8 cellular contexts compared by ENCODE assay signal in the genomic region with DNA sequence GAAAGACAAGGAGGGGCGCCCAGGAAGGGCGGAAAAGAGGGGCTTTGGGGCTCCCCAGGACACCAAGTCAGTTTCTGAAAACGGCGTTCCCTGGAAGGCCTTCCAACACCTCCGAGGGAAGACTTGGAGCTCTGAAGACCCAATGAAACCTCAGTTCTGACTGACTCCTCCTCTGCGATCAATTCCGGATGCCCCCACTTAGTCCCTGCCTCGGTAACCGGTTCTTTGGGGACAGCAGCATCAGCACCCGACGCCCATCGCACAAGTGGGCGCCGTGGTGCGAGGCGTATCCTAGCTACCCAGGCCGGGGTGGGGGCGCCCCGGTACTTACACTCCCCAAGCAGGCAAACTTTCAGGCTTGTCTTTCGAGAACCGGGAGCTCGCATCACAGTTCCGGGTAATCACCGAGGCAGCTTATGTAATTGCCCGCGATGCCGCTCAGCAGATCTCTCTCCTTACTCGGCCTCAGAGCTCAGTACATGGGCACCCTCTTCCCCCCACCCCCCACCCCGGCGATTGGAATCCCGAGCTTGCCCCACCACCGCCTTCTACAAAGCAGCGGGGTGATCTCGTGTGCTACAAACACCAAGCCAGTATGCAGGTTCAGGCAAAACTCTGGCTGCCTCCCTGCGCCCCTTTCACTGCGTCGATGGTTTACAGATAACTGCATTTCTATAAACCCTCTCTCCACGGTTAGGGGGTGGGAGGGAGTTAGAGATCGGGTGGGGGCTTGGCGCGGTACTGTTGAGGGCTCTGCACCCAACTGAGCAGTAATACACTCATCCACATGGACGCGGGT. TPM values are rescaled to one million over a fixed set of nuclear protein-coding genes. Genes with fewer than 3 reads are reported as not detected.
DNase-seq lines count a peak whose midpoint lies in the region; ATAC-seq and TF ChIP-seq lines count a peak whose summit lies in the region.

No MANE protein-coding gene starts in this region.

- peak overlapping the region; percentile 21 for H3K4me3 ChIP-seq in fibroblast of villous mesenchyme (ENCODE audit: low read depth, low read length)

- TF ChIP-seq CTCF in fibroblast of villous mesenchyme (IDR thresholded peaks at IDR 0.05; ENCODE audit: insufficient read depth, low read depth, low read length): no peak

- DNase-seq in G401 (ENCODE audit: low spot score) (peak; percentile 12), NCI-H748 treated with DMSO at 0.1 percent for 48 hours (lab: John Stamatoyannopoulos, UW) (peak; percentile 44), fibroblast of villous mesenchyme (ENCODE audit: low read depth) (peak; percentile 13), posterior cingulate gyrus (peak; percentile 22 to 89 (median 50)), mesenteric fat pad (ENCODE audit: low spot score) (no peak), GOT3 (lab: John Stamatoyannopoulos, UW) (no peak)

- ATAC-seq in HG03342 (IDR thresholded peaks at IDR 0.05; ENCODE audit: unreplicated experiment): no peak
- ATAC-seq in GM21717 (IDR thresholded peaks at IDR 0.05; ENCODE audit: unreplicated experiment): no peak

- intact Hi-C loops in posterior cingulate gyrus (cut with DNase I): no loop called here

- in situ Hi-C loops in G401 (cut with HindIII; ENCODE audit: low sequenced_read_pairs): no loop called here

RNA-seq across cellular contexts. Expression of a gene that starts 2.0 kb away (rescaled TPM):
- 18.6 and 18.7 TPM in 2 replicates for total RNA-seq in G401 (2014; rRNA removed; shearing (Covaris generic))
- total RNA-seq in fibroblast of villous mesenchyme (10.4 and 21.3 TPM in 2 replicates), mesenteric fat pad (46.6 TPM)

Comparison
In these comparisons a context has a peak if more than half of its experiments do, and no peak if none do; other contexts are left out.
1. DNase-seq: peak in G401 (single experiment), NCI-H748 treated with DMSO at 0.1 percent for 48 hours (single experiment), fibroblast of villous mesenchyme (single experiment) and posterior cingulate gyrus (10 of 10); none in mesenteric fat pad (single experiment) and GOT3 (single experiment).